In genomic region chr19:3320853-3321252, GRCh38 we compare ENCODE assay signal across 32 cellular contexts.
"Had no signal": no experiment of that assay in that cellular context is flagged by ENCODE, and none has a peak within 500 bp of the region (broad histone marks: within the 10 kb centered on the region; RNA-seq: fewer than 3 reads in every experiment).

No MANE protein-coding gene starts in this region.

- FAIRE-seq: colon, TTC549 had no signal

- H3K4me3 ChIP-seq: adrenal gland, body of pancreas, esophagus muscularis mucosa, gastrocnemius medialis, heart left ventricle had no signal

- H3K9me3 ChIP-seq: adrenal gland, body of pancreas, esophagus muscularis mucosa, gastrocnemius medialis had no signal

- ATAC-seq: activated CD4-positive, CD25-positive, alpha-beta regulatory T cell treated with anti-CD3 and anti-CD28 coated beads, Interleukin-2, amount 50 U/mL, for 24 hours; activated CD8-positive, alpha-beta T cell treated with anti-CD3 and anti-CD28 coated beads for 36 hours; activated naive CD8-positive, alpha-beta T cell treated with anti-CD3 and anti-CD28 coated beads, Interleukin-2, amount 50 U/mL, for 24 hours; activated T-cell treated with anti-CD3 and anti-CD28 coated beads, Interleukin-2, amount 50 U/mL, for 4 hours; activated T-helper 17 cell treated with anti-CD3 and anti-CD28 coated beads, Interleukin-2, amount 50 U/mL, for 72 hours; body of pancreas; effector memory CD8-positive, alpha-beta T cell; foreskin keratinocyte; gastrocnemius medialis; heart left ventricle had no signal

- H3K4me1 ChIP-seq: adrenal gland, body of pancreas, esophagus muscularis mucosa, foreskin keratinocyte, gastrocnemius medialis, heart left ventricle had no signal

- DNase-seq: activated B cell treated with CpG ODN at 0.5 μM for 24 hours; activated CD4-positive, alpha-beta T cell treated with anti-CD3 and anti-CD28 coated beads for 48 hours; activated CD4-positive, alpha-beta T cell treated with anti-CD3 and anti-CD28 coated beads, Interleukin-2, amount 50 U/mL, for 1 hour; activated CD4-positive, alpha-beta T cell treated with anti-CD3 and anti-CD28 coated beads, Interleukin-2, amount 50 U/mL, for 48 hours; activated CD8-positive, alpha-beta memory T cell treated with anti-CD3 and anti-CD28 coated beads for 24 hours; activated CD8-positive, alpha-beta T cell treated with anti-CD3 and anti-CD28 coated beads for 36 hours; activated effector memory CD4-positive, alpha-beta T cell treated with Interleukin-2 at 50 U/mL for 16 hours; activated gamma-delta T cell treated with Interleukin-2 at 50 U/mL for 16 hours; activated naive CD4-positive, alpha-beta T cell treated with anti-CD3 and anti-CD28 coated beads for 36 hours; activated naive CD8-positive, alpha-beta T cell treated with anti-CD3 and anti-CD28 coated beads for 36 hours; activated naive CD8-positive, alpha-beta T cell treated with anti-CD3 and anti-CD28 coated beads, Interleukin-2, amount 50 U/mL, for 24 hours; activated T-cell treated with anti-CD3 and anti-CD28 coated beads, Interleukin-2, amount 50 U/mL, for 4 hours; adrenal gland; amygdala; body of pancreas; caudate nucleus; cortex of kidney; dermis blood vessel endothelial cell; effector CD4-positive, alpha-beta T cell; effector memory CD8-positive, alpha-beta T cell; erythroblast; foreskin keratinocyte; gastrocnemius medialis; glutamatergic neuron; T-helper 9 cell had no signal

- H3K36me3 ChIP-seq: adrenal gland, esophagus muscularis mucosa, gastrocnemius medialis, heart left ventricle had no signal

- H3K27ac ChIP-seq: adrenal gland, body of pancreas, esophagus muscularis mucosa, foreskin keratinocyte, gastrocnemius medialis, heart left ventricle, VCaP had no signal
